ENCODE assay signal across 12 cellular contexts in genomic region chr11:70381872-70382842, GRCh38. TPM values are rescaled to one million over a fixed set of nuclear protein-coding genes. Genes with fewer than 3 reads are reported as not detected.
DNase-seq lines count a peak whose midpoint lies in the region; TF ChIP-seq lines count a peak whose summit lies in the region.
"Had no signal": no experiment of that assay in that cellular context is flagged by ENCODE, and none has a peak within 500 bp of the region (broad histone marks: within the 10 kb centered on the region; RNA-seq: fewer than 3 reads in every experiment).

No MANE protein-coding gene starts in this region.

- intact Hi-C loops in PC-9 (cut with micrococcal nuclease; ENCODE audit: unreplicated experiment), result no loop called here

- no TSS peak for BruUV-seq in PC-9 (replicated peaks; lab: Mats Ljungman, UMichigan)

- H4K20me1 ChIP-seq in PC-9 (ENCODE audit: insufficient read depth) (peaks cover 7% of the 10 kb centered on the region), fibroblast of lung (ENCODE audit: control insufficient read depth, extremely low read depth, insufficient read depth, low read length) (no peaks in the 10 kb centered on the region)

- CTCF ChIA-PET in PC-9 (lab: Charles Lee), result no interaction called here

- H3K27ac Mint-ChIP-seq in progenitor cell of endocrine pancreas, result peak overlapping the region; percentile 59

- H3K36me3 Mint-ChIP-seq in progenitor cell of endocrine pancreas (ENCODE audit: insufficient read depth), result peaks cover 15% of the 10 kb centered on the region

- no peaks in the 10 kb centered on the region for H3K9me3 Mint-ChIP-seq in progenitor cell of endocrine pancreas (ENCODE audit: low read depth)

- H3K4me3 ChIP-seq in PC-9, result no peak overlapping the region
- H3K4me3 ChIP-seq in fibroblast of lung (replicated peaks in 1 of 4; ENCODE audit: control extremely low read depth in 1 of 4, insufficient read depth in 1 of 4, low read depth in 3 of 4, low read length in 4 of 4), result peak overlapping the region in 1 of 4 experiments; percentile 19
- H3K4me3 ChIP-seq: ascending aorta, right atrium auricular region had no signal

- no peak overlapping the region for H3K4me2 ChIP-seq in PC-9
- H3K4me2 ChIP-seq in fibroblast of lung (ENCODE audit: extremely low read depth, insufficient read depth, low read length), result peak overlapping the region; percentile 63

- no peaks in the 10 kb centered on the region for H3K27me3 ChIP-seq in PC-9 (ENCODE audit: insufficient read depth, low read depth)
- no peaks in the 10 kb centered on the region for H3K27me3 ChIP-seq in fibroblast of lung (ENCODE audit: control insufficient read depth, insufficient read depth, low read length)
- H3K27me3 ChIP-seq: ascending aorta, right atrium auricular region had no signal

- H3K4me1 ChIP-seq in PC-9 (replicated peaks; ENCODE audit: insufficient read depth) (no peaks in the 10 kb centered on the region), fibroblast of lung (ENCODE audit: control insufficient read depth, extremely low read depth, insufficient read depth, low read length) (peaks cover 8% of the 10 kb centered on the region)
- H3K4me1 ChIP-seq: right atrium auricular region had no signal

- POLR2A ChIA-PET in PC-9 (lab: Charles Lee; ENCODE audit: unreplicated experiment), result no interaction called here

- H3K9ac ChIP-seq in fibroblast of lung (ENCODE audit: insufficient read depth, low read length), result peak overlapping the region; percentile 44

- H3K9me2 ChIP-seq in PC-9 (ENCODE audit: insufficient read depth), result no peaks in the 10 kb centered on the region

- in situ Hi-C loops in KBM-7 (cut with MboI; ENCODE audit: low pct_unique_long_range_greater_than_20kb, low sequenced_read_pairs), result no loop called here

- H3K79me2 ChIP-seq in PC-9 (ENCODE audit: low read depth), result no peaks in the 10 kb centered on the region
- H3K79me2 ChIP-seq in fibroblast of lung (ENCODE audit: control insufficient read depth, insufficient read depth, low read length), result peaks cover 2% of the 10 kb centered on the region

- H3K4me3 Mint-ChIP-seq in progenitor cell of endocrine pancreas (ENCODE audit: low read depth), result no peak overlapping the region

- TF ChIP-seq CTCF in PC-9 (conservative IDR thresholded peaks at IDR 0.05) (no peak), fibroblast of lung (conservative IDR thresholded peaks at IDR 0.05 in 1 of 2, IDR thresholded peaks at IDR 0.05 in 1 of 2; ENCODE audit: low read depth in 1 of 2, low read length in 2 of 2) (peak; percentile 15 to 32), progenitor cell of endocrine pancreas (IDR thresholded peaks at IDR 0.05; ENCODE audit: unreplicated experiment) (no peak)

- peaks cover 57% of the 10 kb centered on the region for H3F3A ChIP-seq in PC-9 (ENCODE audit: insufficient read depth, low read depth)

- H3K36me3 ChIP-seq in PC-9 (ENCODE audit: low read depth) (peaks cover 20% of the 10 kb centered on the region), fibroblast of lung (ENCODE audit: control insufficient read depth, insufficient read depth, low read length) (peaks cover 12% of the 10 kb centered on the region)

- DNase-seq in DMS114 treated with DMSO at 0.1 percent for 48 hours (lab: John Stamatoyannopoulos, UW; ENCODE audit: unreplicated experiment) (peak; percentile 95), PC-9 (no peak), fibroblast of lung (ENCODE audit: low read depth in 2 of 2) (peak; percentile 85 to 87), progenitor cell of endocrine pancreas (ENCODE audit: low spot score, unreplicated experiment) (no peak), KBM-7 (no peak), DMS53 (lab: John Stamatoyannopoulos, UW) (no peak), NCI-H2196 (lab: John Stamatoyannopoulos, UW; ENCODE audit: unreplicated experiment) (no peak), NCI-H2081 treated with DMSO at 0.1 percent for 48 hours (lab: John Stamatoyannopoulos, UW) (no peak)
- DNase-seq: stimulated activated CD8-positive, alpha-beta memory T cell treated with anti-CD3 and anti-CD28 coated beads, Interleukin-4, amount 100 ng/mL, for 48 hours had no signal

- H3K4me1 Mint-ChIP-seq in progenitor cell of endocrine pancreas (ENCODE audit: low read depth), result no peaks in the 10 kb centered on the region

- no peaks in the 10 kb centered on the region for H3K27me3 Mint-ChIP-seq in progenitor cell of endocrine pancreas

- H2AFZ ChIP-seq in PC-9, result no peak overlapping the region
- no peak overlapping the region for H2AFZ ChIP-seq in fibroblast of lung (ENCODE audit: low read length)

- H3K9me3 ChIP-seq in PC-9 (ENCODE audit: insufficient read depth, low read depth), result no peaks in the 10 kb centered on the region
- no peaks in the 10 kb centered on the region for H3K9me3 ChIP-seq in fibroblast of lung (ENCODE audit: control insufficient read depth, insufficient read depth, low read depth, low read length)
- H3K9me3 ChIP-seq: ascending aorta, right atrium auricular region had no signal

- H3K27ac ChIP-seq in PC-9 (0 out of 2 replicates have a peak overlapping the region, but pooled peaks have one; percentile 1), fibroblast of lung (ENCODE audit: insufficient read depth, low read length) (peak overlapping the region; percentile 94)
- H3K27ac ChIP-seq: VCaP had no signal

RNA-seq across cellular contexts. Expression of gene CTTN, which starts 16.2 kb away (rescaled TPM):
- total RNA-seq in PC-9 (2021), result 533 and 570 TPM in 2 replicates
- total RNA-seq in fibroblast of lung, result 378 and 428 TPM in 2 replicates
- polyA plus RNA-seq in fibroblast of lung, result 198 and 210 TPM in 2 replicates
- 279 and 284 TPM in 2 replicates for polyA plus RNA-seq in fibroblast of lung (2012)
- polyA minus RNA-seq in fibroblast of lung (ENCODE audit: low replicate concordance), result 222 and 235 TPM in 2 replicates
- 239 and 244 TPM in 2 replicates for total RNA-seq in progenitor cell of endocrine pancreas

Comparison
In these comparisons a context has a peak if more than half of its experiments do, and no peak if none do; other contexts are left out.
1. DNase-seq: peak in DMS114 treated with DMSO at 0.1 percent for 48 hours (single experiment) and fibroblast of lung (2 of 2); none in PC-9 (0 of 2), progenitor cell of endocrine pancreas (single experiment), KBM-7 (single experiment), DMS53 (single experiment), NCI-H2196 (single experiment) and NCI-H2081 treated with DMSO at 0.1 percent for 48 hours (single experiment).
2. CTCF ChIP-seq: peak in fibroblast of lung (2 of 2); none in PC-9 (single experiment) and progenitor cell of endocrine pancreas (single experiment).